Comparison of ENCODE assay signal across 8 cellular contexts in genomic region chr5:139341187-139341688, GRCh38. TPM values are rescaled to one million over a fixed set of nuclear protein-coding genes. Genes with fewer than 3 reads are reported as not detected.
DNase-seq lines count a peak whose midpoint lies in the region; ATAC-seq and TF ChIP-seq lines count a peak whose summit lies in the region.

No MANE protein-coding gene starts in this region.

- H3K4me1 Mint-ChIP-seq in MCF 10A (ENCODE audit: insufficient read depth, unreplicated experiment), result peaks cover 20% of the 10 kb centered on the region

- CTCF ChIA-PET in AG04450 (lab: Charles Lee) (interaction anchor here (1.0 to 1.8 kb wide), 6 partner anchors 16 to 69 kb away, joined by 3 to 15 read pairs (median 6); no protein-coding TSS in a partner anchor), MCF 10A (lab: Yijun Ruan, JAX) (interaction anchor here (0.6 to 3.1 kb wide), 19 partner anchors 9 to 554 kb away, joined by 3 to 16 read pairs (median 4); no protein-coding TSS in a partner anchor)

- TF ChIP-seq CTCF in AG04450 (IDR thresholded peaks at IDR 0.05; ENCODE audit: low read depth, low read length), result no peak
- TF ChIP-seq CTCF in MCF 10A (IDR thresholded peaks at IDR 0.05; ENCODE audit: unreplicated experiment), result no peak

- peak overlapping the region; percentile 100 for H3K4me3 ChIP-seq in AG04450 (ENCODE audit: low read depth, low read length)
- peak overlapping the region; percentile 97 for H3K4me3 ChIP-seq in mononuclear cell (ENCODE audit: low read length)

- H3K27ac Mint-ChIP-seq in MCF 10A (ENCODE audit: low read depth, unreplicated experiment), result peak overlapping the region; percentile 100

- H3K9me3 Mint-ChIP-seq in MCF 10A (ENCODE audit: unreplicated experiment), result no peaks in the 10 kb centered on the region

- H3K27me3 Mint-ChIP-seq in MCF 10A (ENCODE audit: insufficient read depth, unreplicated experiment), result no peaks in the 10 kb centered on the region

- H3K4me3 Mint-ChIP-seq in MCF 10A (ENCODE audit: unreplicated experiment), result peak overlapping the region; percentile 97

- intact Hi-C loops in MCF 10A (cut with micrococcal nuclease), result loop anchor here (2.0 kb wide), 2 partner anchors 48 to 62 kb away; partner anchors contain the start of gene MATR3

- BruUV-seq in MCF 10A (replicated peaks; lab: Mats Ljungman, UMichigan), result no TSS peak

- H3K27me3 ChIP-seq in AG04450 (ENCODE audit: control insufficient read depth, insufficient read depth, low read length), result no peaks in the 10 kb centered on the region
- no peaks in the 10 kb centered on the region for H3K27me3 ChIP-seq in mononuclear cell (ENCODE audit: insufficient read depth, low read length)

- peaks cover 39% of the 10 kb centered on the region for H3K4me1 ChIP-seq in mononuclear cell (ENCODE audit: insufficient read depth, low read length)

- POLR2A ChIA-PET in AG04450 (lab: Yijun Ruan, JAX) (interaction anchor here (0.6 to 2.1 kb wide), 10 partner anchors 9 to 766 kb away, joined by 3 to 27 read pairs (median 4); partner anchors contain the start of genes HSPA9, MATR3 and SPATA24), MCF 10A (lab: Yijun Ruan, JAX) (interaction anchor here (0.6 to 4.1 kb wide), 38 partner anchors 9 to 884 kb away, joined by 3 to 107 read pairs (median 8); partner anchors contain the start of genes DNAJC18, ETF1, HSPA9 and MATR3)

- DNase-seq in AG04450 (ENCODE audit: low read depth, low spot score) (no peak), MCF 10A (ENCODE audit: unreplicated experiment) (no peak), SKM-1 treated with dmso at 0.1 percent for 144 hours (lab: John Stamatoyannopoulos, UW; ENCODE audit: unreplicated experiment) (no peak)
- DNase-seq in stimulated activated CD4-positive, alpha-beta T cell treated with anti-CD3 and anti-CD28 coated beads, Interleukin-4, amount 100 ng/mL, for 1 hour, result no peak
- DNase-seq in stimulated activated CD4-positive, alpha-beta T cell treated with anti-CD3 and anti-CD28 coated beads, Interleukin-12 subunit alpha, Interleukin-12 subunit beta, amount 100 ng/mL, for 4 hours, result no peak

- H3K27ac ChIP-seq in AG04450 (ENCODE audit: low read depth, low read length), result no peak overlapping the region

- peak; percentile 8 for ATAC-seq in HG03521 (IDR thresholded peaks at IDR 0.05; ENCODE audit: unreplicated experiment)
- ATAC-seq in HG03175 (IDR thresholded peaks at IDR 0.05; ENCODE audit: unreplicated experiment), result no peak

- H3K9me3 ChIP-seq in AG04450 (ENCODE audit: control insufficient read depth, insufficient read depth, low read length) (no peaks in the 10 kb centered on the region; the same call in 1 of the 2 replicates), mononuclear cell (ENCODE audit: low read depth, low read length) (no peaks in the 10 kb centered on the region)

- H3K36me3 Mint-ChIP-seq in MCF 10A (ENCODE audit: insufficient read depth, unreplicated experiment), result peaks cover 43% of the 10 kb centered on the region

RNA-seq across cellular contexts. Expression of gene PAIP2, which starts 0.4 kb away (rescaled TPM):
- 76.3 and 113 TPM in 2 replicates for polyA plus RNA-seq in AG04450 (2011; rRNA removed)
- polyA minus RNA-seq in AG04450 (2011; rRNA and poly(A)+ RNA removed), result 27.8 and 44.1 TPM in 2 replicates
- total RNA-seq in MCF 10A (2022) (104 and 108 TPM in 2 replicates), mononuclear cell (129 TPM)

RNA-seq across cellular contexts. Expression of gene SLC23A1, which starts 41.9 kb away (rescaled TPM):
- polyA plus RNA-seq in AG04450 (2011; rRNA removed), result 0.10 TPM in 1 of 2 replicates, not detected in the other
- 0.35 TPM in 1 of 2 replicates, not detected in the other for polyA minus RNA-seq in AG04450 (2011; rRNA and poly(A)+ RNA removed)
- total RNA-seq in MCF 10A (2022) (not detected in 2 replicates), mononuclear cell (not detected)

RNA-seq across cellular contexts. Expression of gene MATR3, which starts 47.7 kb away (rescaled TPM):
- 142 and 166 TPM in 2 replicates for polyA plus RNA-seq in AG04450 (2011; rRNA removed)
- 195 and 217 TPM in 2 replicates for polyA minus RNA-seq in AG04450 (2011; rRNA and poly(A)+ RNA removed)
- total RNA-seq in MCF 10A (2022), result 152 and 159 TPM in 2 replicates
- 691 TPM for total RNA-seq in mononuclear cell

RNA-seq across cellular contexts. Expression of gene MZB1, which starts 48.5 kb away (rescaled TPM):
- not detected in 2 replicates for polyA plus RNA-seq in AG04450 (2011; rRNA removed)
- polyA minus RNA-seq in AG04450 (2011; rRNA and poly(A)+ RNA removed), result 0.28 TPM in 1 of 2 replicates, not detected in the other
- total RNA-seq in MCF 10A (2022), result not detected in 2 replicates
- 2.9 TPM for total RNA-seq in mononuclear cell

RNA-seq across cellular contexts. Expression of gene PROB1, which starts 53.7 kb away (rescaled TPM):
- polyA plus RNA-seq in AG04450 (2011; rRNA removed), result 0.19 and 0.25 TPM in 2 replicates
- polyA minus RNA-seq in AG04450 (2011; rRNA and poly(A)+ RNA removed), result 0.37 and 0.61 TPM in 2 replicates
- total RNA-seq in MCF 10A (2022) (2.3 and 3.1 TPM in 2 replicates), mononuclear cell (0.21 TPM)
